27 cellular contexts compared by ENCODE assay signal in the genomic region with DNA sequence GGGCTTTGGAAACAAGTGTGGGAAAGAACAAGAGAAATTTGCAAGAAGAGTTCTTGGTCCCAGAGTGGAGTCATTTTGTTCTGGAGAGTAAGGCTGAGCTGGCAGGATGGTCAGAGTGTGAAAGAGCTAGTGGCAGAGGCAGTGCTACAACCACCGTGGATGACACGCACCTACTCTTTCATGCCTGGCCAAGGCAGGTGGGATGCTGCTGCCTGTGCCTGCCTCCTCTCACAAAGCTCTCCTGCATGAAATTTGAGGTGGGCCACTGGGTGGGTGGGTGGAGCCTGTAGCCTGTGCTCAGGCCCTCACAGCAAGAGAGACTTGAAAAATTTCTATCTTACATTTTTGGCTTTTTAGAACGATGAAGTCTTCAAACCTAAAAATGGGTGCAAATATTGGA.
"Had no signal": no experiment of that assay in that cellular context is flagged by ENCODE, and none has a peak within 500 bp of the region (broad histone marks: within the 10 kb centered on the region; RNA-seq: fewer than 3 reads in every experiment).

No MANE protein-coding gene starts in this region.

- H3K27me3 Mint-ChIP-seq: activated T-cell treated with anti-CD3 and anti-CD28 coated beads, Interleukin-2, amount 50 U/mL, for 24 hours; naive B cell had no signal

- H3K4me1 ChIP-seq: gastroesophageal sphincter, sigmoid colon, tibial artery had no signal

- H3K27me3 ChIP-seq: gastroesophageal sphincter, neutrophil, ovary, sigmoid colon, suprapubic skin, tibial artery had no signal

- H3K9me3 Mint-ChIP-seq: activated T-cell treated with anti-CD3 and anti-CD28 coated beads, Interleukin-2, amount 50 U/mL, for 24 hours; activated T-helper 17 cell treated with anti-CD3 and anti-CD28 coated beads, Interleukin-2, amount 50 U/mL, for 72 hours; dendritic cell treated with granulocyte-macrophage colony-stimulating factor and Interleukin-4, amounts not matched to agents 40 ng/mL and 50 ng/mL, for 4 days; mesothelial cell of epicardium; naive B cell; nephron progenitor cell had no signal

- H3K4me3 Mint-ChIP-seq: activated T-cell treated with anti-CD3 and anti-CD28 coated beads, Interleukin-2, amount 50 U/mL, for 24 hours; activated T-helper 17 cell treated with anti-CD3 and anti-CD28 coated beads, Interleukin-2, amount 50 U/mL, for 72 hours; dendritic cell treated with granulocyte-macrophage colony-stimulating factor and Interleukin-4, amounts not matched to agents 40 ng/mL and 50 ng/mL, for 4 days; mesothelial cell of epicardium; naive B cell; nephron progenitor cell had no signal

- H3K36me3 ChIP-seq: gastroesophageal sphincter, neutrophil, ovary, sigmoid colon, suprapubic skin, tibial artery had no signal

- H3K9me3 ChIP-seq: gastroesophageal sphincter, neutrophil, ovary, sigmoid colon, suprapubic skin, tibial artery had no signal

- H3K4me1 Mint-ChIP-seq: mesothelial cell of epicardium had no signal

- H3K36me3 Mint-ChIP-seq: mesothelial cell of epicardium had no signal

- ATAC-seq: activated T-helper 17 cell treated with anti-CD3 and anti-CD28 coated beads, Interleukin-2, amount 50 U/mL, for 72 hours; gastroesophageal sphincter; left cardiac atrium had no signal

- H3K4me3 ChIP-seq: gastroesophageal sphincter, ovary, sigmoid colon, suprapubic skin, tibial artery had no signal

- DNase-seq: activated CD4-positive, alpha-beta T cell treated with anti-CD3 and anti-CD28 coated beads for 48 hours; activated CD4-positive, alpha-beta T cell treated with anti-CD3 and anti-CD28 coated beads, Interleukin-2, amount 50 U/mL, for 48 hours; activated CD8-positive, alpha-beta memory T cell treated with anti-CD3 and anti-CD28 coated beads, Interleukin-2, amount 50 U/mL, for 48 hours; activated gamma-delta T cell treated with Interleukin-2 at 50 U/mL for 16 hours; activated naive CD4-positive, alpha-beta T cell treated with anti-CD3 and anti-CD28 coated beads, Interleukin-2, amount 50 U/mL, for 16 hours; activated T-cell treated with anti-CD3 and anti-CD28 coated beads, Interleukin-2, amount 50 U/mL, for 24 hours; amygdala; caudate nucleus; hippocampal formation; left cardiac atrium; mammary epithelial cell; naive B cell; nephron progenitor cell; ovary; sigmoid colon; small intestine; stimulated activated CD4-positive, alpha-beta T cell treated with anti-CD3 and anti-CD28 coated beads, Interleukin-1b, Interleukin-23, amount 100 ng/mL, for 48 hours; stimulated activated CD4-positive, alpha-beta T cell treated with anti-CD3 and anti-CD28 coated beads, Interleukin-4, amount 100 ng/mL, for 4 hours; stimulated activated naive CD4-positive, alpha-beta T cell; tibial artery had no signal

- H3K27ac Mint-ChIP-seq: activated T-cell treated with anti-CD3 and anti-CD28 coated beads, Interleukin-2, amount 50 U/mL, for 24 hours; activated T-helper 17 cell treated with anti-CD3 and anti-CD28 coated beads, Interleukin-2, amount 50 U/mL, for 72 hours; dendritic cell treated with granulocyte-macrophage colony-stimulating factor and Interleukin-4, amounts not matched to agents 40 ng/mL and 50 ng/mL, for 4 days; mesothelial cell of epicardium; naive B cell; nephron progenitor cell; progenitor cell of endocrine pancreas had no signal

- H3K27ac ChIP-seq: gastroesophageal sphincter, ovary, sigmoid colon, suprapubic skin, tibial artery had no signal
